Comparison of ENCODE assay signal across 1 cellular context in the genomic region with DNA sequence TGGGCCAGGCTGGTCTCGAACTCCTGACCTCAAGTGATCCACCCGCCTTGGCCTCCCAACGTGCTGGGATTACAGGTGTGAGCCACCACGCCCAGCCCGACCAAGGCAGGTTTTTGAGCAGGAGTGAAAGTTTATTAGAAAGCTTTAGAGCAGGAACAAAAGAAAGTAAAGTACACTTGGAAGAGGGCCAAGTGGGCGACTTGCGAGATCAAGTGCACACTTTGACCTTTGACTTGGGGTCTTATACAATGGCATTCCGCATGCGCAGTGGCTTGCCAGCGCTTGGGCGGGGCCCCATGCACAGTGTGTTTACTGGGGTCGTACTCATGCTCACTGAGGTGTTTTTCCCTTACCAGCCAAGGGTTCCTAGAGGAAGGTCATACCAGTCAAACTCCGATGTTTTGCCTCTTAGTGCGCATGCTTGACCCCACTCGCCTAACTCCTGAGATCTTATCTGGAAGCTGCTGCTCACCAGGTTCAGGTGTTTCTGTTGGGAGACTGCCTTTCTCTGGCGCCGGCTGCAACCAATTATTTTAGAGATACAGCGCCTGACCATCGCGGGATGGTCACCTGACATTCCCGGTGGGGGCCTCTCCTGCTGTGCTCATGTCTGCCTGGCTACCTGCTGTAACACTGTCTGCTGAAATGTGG.
TF ChIP-seq lines count a peak whose summit lies in the region.

No MANE protein-coding gene starts in this region.

TF ChIP-seq in GM23338, 12 proteins besides CTCF, POLR2A, EP300 and RAD21 (continued from another document):
- TF ChIP-seq, protein P1, sequence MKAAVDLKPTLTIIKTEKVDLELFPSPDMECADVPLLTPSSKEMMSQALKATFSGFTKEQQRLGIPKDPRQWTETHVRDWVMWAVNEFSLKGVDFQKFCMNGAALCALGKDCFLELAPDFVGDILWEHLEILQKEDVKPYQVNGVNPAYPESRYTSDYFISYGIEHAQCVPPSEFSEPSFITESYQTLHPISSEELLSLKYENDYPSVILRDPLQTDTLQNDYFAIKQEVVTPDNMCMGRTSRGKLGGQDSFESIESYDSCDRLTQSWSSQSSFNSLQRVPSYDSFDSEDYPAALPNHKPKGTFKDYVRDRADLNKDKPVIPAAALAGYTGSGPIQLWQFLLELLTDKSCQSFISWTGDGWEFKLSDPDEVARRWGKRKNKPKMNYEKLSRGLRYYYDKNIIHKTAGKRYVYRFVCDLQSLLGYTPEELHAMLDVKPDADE (IDR thresholded peaks at IDR 0.05), result no peak
- TF ChIP-seq EZH2phosphoT487 (IDR thresholded peaks at IDR 0.05; ENCODE audit: unreplicated experiment) (no peak), ZNF331 (CRISPR knock-in tag; IDR thresholded peaks at IDR 0.05; ENCODE audit: low read depth) (no peak)
